ENCODE assay signal across 8 cellular contexts in the genomic region with DNA sequence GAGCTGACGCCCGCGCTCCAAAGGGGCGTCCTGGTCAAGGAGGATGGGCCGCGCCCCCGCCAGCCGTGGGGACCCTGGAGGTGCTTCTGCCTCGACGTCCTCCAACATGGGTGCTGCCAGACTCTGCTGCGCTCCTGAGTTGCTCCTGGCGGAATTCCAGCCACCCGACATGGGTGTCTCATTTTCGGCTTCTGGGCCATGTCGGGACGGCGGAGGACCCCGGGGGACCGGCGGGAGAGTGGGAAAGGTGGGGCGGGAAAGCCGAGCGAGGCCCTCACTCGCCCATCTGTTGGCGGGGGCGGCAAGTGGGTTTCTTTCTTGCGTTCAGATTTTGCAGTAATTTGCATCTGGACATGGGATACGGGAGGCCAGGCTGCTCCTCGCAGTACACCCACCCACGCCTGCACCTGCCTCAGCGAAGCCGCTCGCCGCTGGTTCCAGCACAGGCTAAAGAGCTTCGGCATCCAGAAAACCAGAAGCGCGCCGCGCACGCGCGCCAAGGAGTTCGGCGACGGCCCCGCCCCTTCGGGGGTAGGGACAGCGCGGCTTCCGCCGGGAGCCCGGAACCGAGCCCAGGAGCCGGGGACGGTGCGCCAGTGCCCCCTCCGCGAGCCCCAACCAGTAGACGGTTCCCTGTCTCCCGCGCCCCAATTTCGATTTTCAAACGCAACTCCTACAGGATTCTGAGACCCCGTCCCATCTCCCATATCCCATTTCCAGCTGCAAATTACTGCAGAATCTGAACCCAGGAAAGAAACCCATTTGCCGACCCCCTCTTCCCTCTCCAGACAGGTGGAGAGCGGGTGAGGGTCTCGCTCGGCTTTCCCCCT. TPM values are rescaled to one million over a fixed set of nuclear protein-coding genes. Genes with fewer than 3 reads are reported as not detected.
DNase-seq lines count a peak whose midpoint lies in the region; ATAC-seq and TF ChIP-seq lines count a peak whose summit lies in the region.

ARMC7 (plus strand) TSS at position 563 of the 830 bp plus-strand sequence. CDS start 320 bp downstream, outside the sequence.

- 0 out of 2 replicates have a peak, but pooled peaks cover 5% of the 10 kb centered on the region for H3F3A ChIP-seq in OCI-LY1 (ENCODE audit: insufficient read depth, low read length)

- no peaks in the 10 kb centered on the region for H3K9me2 ChIP-seq in OCI-LY1 (ENCODE audit: low read depth, low read length)

- no peaks in the 10 kb centered on the region for H4K20me1 ChIP-seq in OCI-LY1 (ENCODE audit: insufficient read depth, low read length)

- peak within 1 kb of the TSS; percentile 86 for H3K4me3 Mint-ChIP-seq in Caco-2 (ENCODE audit: unreplicated experiment)

- H3K4me1 ChIP-seq in Caco-2 (peaks cover 8% of the 10 kb centered on the region), OCI-LY1 (ENCODE audit: insufficient read depth, low read length, severe bottlenecking) (peaks cover 38% of the 10 kb centered on the region), mucosa of rectum (ENCODE audit: control insufficient read depth in 2 of 2, insufficient read depth in 2 of 2, low read length in 2 of 2) (peaks cover 17 to 20% of the 10 kb centered on the region in 2 donors)

- CTCF ChIA-PET in Caco-2 (lab: Charles Lee), result interaction anchor here (0.6 to 2.2 kb wide), 7 partner anchors 21 to 131 kb away, joined by 3 to 17 read pairs (median 4); partner anchors contain the start of gene NT5C

- no peak for TF ChIP-seq CTCF in Caco-2 (IDR thresholded peaks at IDR 0.05; ENCODE audit: insufficient read depth in 1 of 2, low read depth in 1 of 2, low read length in 1 of 2, severe bottlenecking in 1 of 2, unreplicated experiment in 1 of 2)
- TF ChIP-seq CTCF in OCI-LY1 (IDR thresholded peaks at IDR 0.05; ENCODE audit: low read length), result no peak

- H3K27ac ChIP-seq in OCI-LY1 (ENCODE audit: low read depth, low read length, poor library complexity, severe bottlenecking), result no peak within 1 kb of the TSS
- peak within 1 kb of the TSS; percentile 25 for H3K27ac ChIP-seq in epithelial cell of prostate
- H3K27ac ChIP-seq in mucosa of rectum (ENCODE audit: low read depth in 2 of 2, low read length in 2 of 2), result peak within 1 kb of the TSS; percentile 71 to 76

- no peaks in the 10 kb centered on the region for H3K9me3 Mint-ChIP-seq in Caco-2 (ENCODE audit: unreplicated experiment)

- H3K27me3 Mint-ChIP-seq in Caco-2 (ENCODE audit: insufficient read depth, unreplicated experiment), result no peaks in the 10 kb centered on the region

- no peak within 1 kb of the TSS for H2AFZ ChIP-seq in OCI-LY1 (ENCODE audit: low read length)

- H3K4me2 ChIP-seq in OCI-LY1 (ENCODE audit: low read length), result peak within 1 kb of the TSS; percentile 87

- peak within 1 kb of the TSS; percentile 73 for H3K9ac ChIP-seq in OCI-LY1 (ENCODE audit: low read length)
- peak within 1 kb of the TSS; percentile 89 to 92 for H3K9ac ChIP-seq in mucosa of rectum (ENCODE audit: low read depth in 1 of 2, low read length in 2 of 2)

- H3K4me3 ChIP-seq in Caco-2 (ENCODE audit: low read depth, low read length), result peak within 1 kb of the TSS; percentile 66
- H3K4me3 ChIP-seq in OCI-LY1 (ENCODE audit: low read depth, low read length, poor library complexity, severe bottlenecking), result peak within 1 kb of the TSS; percentile 73
- H3K4me3 ChIP-seq in mucosa of rectum (ENCODE audit: low read length in 2 of 2), result peak within 1 kb of the TSS; percentile 85 to 94

- no peaks in the 10 kb centered on the region for H3K27me3 ChIP-seq in Caco-2 (replicated peaks; ENCODE audit: control insufficient read depth, insufficient read depth, low read length)
- H3K27me3 ChIP-seq in OCI-LY1 (ENCODE audit: insufficient read depth, low read length), result no peaks in the 10 kb centered on the region
- no peaks in the 10 kb centered on the region for H3K27me3 ChIP-seq in mucosa of rectum (ENCODE audit: control insufficient read depth in 2 of 2, insufficient read depth in 2 of 2, low read length in 2 of 2)

- no peaks in the 10 kb centered on the region for H3K79me2 ChIP-seq in OCI-LY1 (ENCODE audit: insufficient read depth, low read length)

- peak; percentile 66 for ATAC-seq in GM21423 (IDR thresholded peaks at IDR 0.05; ENCODE audit: unreplicated experiment)

- peak; percentile 92 to 95 for DNase-seq in Caco-2
- DNase-seq in HuH-7 (ENCODE audit: low spot score), result peak; percentile 96
- peak; percentile 97 for DNase-seq in activated CD8-positive, alpha-beta memory T cell treated with anti-CD3 and anti-CD28 coated beads, Interleukin-2, amount 50 U/mL, for 48 hours
- no peak for DNase-seq in epithelial cell of prostate (ENCODE audit: low read depth, low spot score)
- DNase-seq in stimulated activated CD8-positive, alpha-beta memory T cell treated with anti-CD3 and anti-CD28 coated beads, Interleukin-4, amount 100 ng/mL, for 4 hours (ENCODE audit: low read depth in 2 of 2, low spot score in 1 of 2), result peak; percentile 69 to 82

- POLR2A ChIA-PET in Caco-2 (lab: Charles Lee), result interaction anchor here (0.6 to 1.3 kb wide), 10 partner anchors 10 to 1029 kb away, joined by 3 to 9 read pairs (median 4); partner anchors contain the start of gene SLC16A5

- peaks cover 46% of the 10 kb centered on the region for H3K36me3 Mint-ChIP-seq in Caco-2 (ENCODE audit: insufficient read depth, unreplicated experiment)

- intact Hi-C loops in Caco-2 (cut with micrococcal nuclease; ENCODE audit: unreplicated experiment), result loop anchor here (2.0 to 5.0 kb wide), 2 partner anchors 17 to 42 kb away; no protein-coding TSS in a partner anchor

- no peak within 1 kb of the TSS for H3K27ac Mint-ChIP-seq in Caco-2 (ENCODE audit: unreplicated experiment)

- no peaks in the 10 kb centered on the region for H3K9me3 ChIP-seq in Caco-2
- H3K9me3 ChIP-seq in OCI-LY1 (ENCODE audit: low read length), result no peaks in the 10 kb centered on the region
- no peaks in the 10 kb centered on the region for H3K9me3 ChIP-seq in mucosa of rectum (ENCODE audit: control insufficient read depth in 2 of 2, low read length in 2 of 2)

- no peaks in the 10 kb centered on the region for H3K36me3 ChIP-seq in Caco-2 (ENCODE audit: control insufficient read depth, insufficient read depth, low read length)
- no peaks in the 10 kb centered on the region; the same call in 1 of the 2 replicates for H3K36me3 ChIP-seq in OCI-LY1 (ENCODE audit: insufficient read depth, low read length)
- H3K36me3 ChIP-seq in mucosa of rectum (ENCODE audit: control insufficient read depth in 2 of 2, insufficient read depth in 2 of 2, low read length in 2 of 2), result peaks cover 0 to 2% of the 10 kb centered on the region in 2 donors

- BruUV-seq in Caco-2 (replicated peaks; lab: Mats Ljungman, UMichigan), result no TSS peak

- peaks cover 19% of the 10 kb centered on the region for H3K4me1 Mint-ChIP-seq in Caco-2 (ENCODE audit: low read depth, unreplicated experiment)

RNA-seq across cellular contexts. Expression of gene ARMC7, which starts in this region (rescaled TPM):
- total RNA-seq in Caco-2 (2022), result 23.6 and 26.0 TPM in 2 replicates
